Comparison of ENCODE assay signal across 9 cellular contexts in genomic region chr16:81112453-81112852, GRCh38. TPM values are rescaled to one million over a fixed set of nuclear protein-coding genes. Genes with fewer than 3 reads are reported as not detected.
"Had no signal": no experiment of that assay in that cellular context is flagged by ENCODE, and none has a peak within 500 bp of the region (broad histone marks: within the 10 kb centered on the region; RNA-seq: fewer than 3 reads in every experiment).

No MANE protein-coding gene starts in this region.

- H3K9me3 ChIP-seq: HAP-1 had no signal

- H3K9ac ChIP-seq: GM23248 had no signal

- ATAC-seq: HCT116 had no signal

- H3K36me3 ChIP-seq: HAP-1 had no signal

- H3K27ac ChIP-seq: GM23248, HL-60 had no signal

- H2AFZ ChIP-seq: GM23248 had no signal

- DNase-seq: GM23248, GOT3, H7, KG1 had no signal

- H3K4me3 ChIP-seq: GM23248, HAP-1 had no signal

- H3K4me1 ChIP-seq: HAP-1 had no signal

RNA-seq across cellular contexts. Expression of gene C16orf46, which starts 35.4 kb away (rescaled TPM):
- total RNA-seq: HT1080 had no signal
- polyA plus RNA-seq: IgD-negative memory B cell had no signal
